In the genomic region with DNA sequence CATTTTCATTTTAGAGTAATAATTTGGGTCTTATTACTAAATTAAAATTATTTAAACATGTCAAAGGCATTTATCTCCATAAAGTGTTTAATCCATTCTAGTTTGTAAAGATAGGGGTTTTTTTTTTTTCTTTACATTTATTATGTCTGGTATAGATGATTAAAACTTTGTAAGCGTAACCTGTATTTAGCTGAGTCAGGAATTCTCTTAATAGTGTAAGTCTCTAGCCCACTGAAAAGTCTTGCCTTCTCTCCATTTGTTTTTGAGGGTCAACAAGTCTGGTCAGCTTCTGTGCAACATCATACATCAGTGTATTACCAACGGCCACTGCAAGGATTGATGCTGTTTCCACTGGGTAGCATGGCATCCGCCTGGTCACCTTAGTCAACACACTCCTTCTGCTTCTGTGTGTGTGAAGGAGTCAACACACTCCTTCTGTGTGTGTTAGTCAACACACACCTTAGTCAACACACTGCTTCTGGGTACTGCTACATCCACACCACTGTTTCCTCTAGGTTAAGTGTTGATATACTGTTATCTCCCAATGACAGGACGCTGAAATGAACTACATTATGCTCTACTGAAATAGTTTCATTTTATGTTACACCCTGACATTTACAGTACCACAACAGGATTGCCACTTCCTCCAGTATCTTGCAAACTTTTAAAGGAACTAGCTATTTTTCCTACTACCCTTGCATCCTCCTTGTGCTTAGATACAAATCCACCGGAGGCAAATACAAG, we compare ENCODE assay signal across 31 cellular contexts. TPM values are rescaled to one million over a fixed set of nuclear protein-coding genes. Genes with fewer than 3 reads are reported as not detected.
DNase-seq lines count a peak whose midpoint lies in the region; ATAC-seq and TF ChIP-seq lines count a peak whose summit lies in the region.
"Had no signal": no experiment of that assay in that cellular context is flagged by ENCODE, and none has a peak within 500 bp of the region (broad histone marks: within the 10 kb centered on the region; RNA-seq: fewer than 3 reads in every experiment).

No MANE protein-coding gene starts in this region.

- ATAC-seq in activated naive CD4-positive, alpha-beta T cell treated with anti-CD3 and anti-CD28 coated beads, Interleukin-2, amount 50 U/mL, for 72 hours = peak; percentile 59 to 83
- peak; percentile 41 to 63 for ATAC-seq in stimulated activated naive B cell treated with anti-CD40 and anti-IgM and Interleukin-4, amounts not matched to agents 10 μg/mL and 1 μg/mL and 100 μg/mL, for 72 hours (replicated peaks)
- no peak for ATAC-seq in stimulated activated memory B cell treated with anti-CD40 and anti-IgM and Interleukin-4, amounts not matched to agents 10 μg/mL and 1 μg/mL and 100 μg/mL, for 72 hours
- ATAC-seq: left ventricle myocardium superior; naive thymus-derived CD8-positive, alpha-beta T cell had no signal

- H3K4me3 Mint-ChIP-seq in activated T-helper 1 cell treated with anti-CD3 and anti-CD28 coated beads, Interleukin-12 subunit alpha, Interleukin-12 subunit beta, Interleukin-2, Interleukin-4 antibody, amounts not matched to agents 30 ng/mL and 10 ng/mL and 1 ng/mL, durations not matched to agents 14 hours and 24 hours and 36 hours = peak overlapping the region; percentile 37
- no peak overlapping the region for H3K4me3 Mint-ChIP-seq in stimulated activated naive B cell treated with anti-CD40 and anti-IgM and Interleukin-4, amounts not matched to agents 10 μg/mL and 1 μg/mL and 100 μg/mL, for 72 hours
- H3K4me3 Mint-ChIP-seq in stimulated activated memory B cell treated with anti-CD40 and anti-IgM and Interleukin-4, amounts not matched to agents 10 μg/mL and 1 μg/mL and 100 μg/mL, for 72 hours = no peak overlapping the region
- no peak overlapping the region for H3K4me3 Mint-ChIP-seq in nephron progenitor cell
- H3K4me3 Mint-ChIP-seq: mesothelial cell of epicardium; naive thymus-derived CD8-positive, alpha-beta T cell had no signal

- DNase-seq in activated naive CD4-positive, alpha-beta T cell treated with anti-CD3 and anti-CD28 coated beads, Interleukin-2, amount 50 U/mL, for 72 hours (ENCODE audit: low spot score in 2 of 2) = no peak
- DNase-seq in activated naive CD4-positive, alpha-beta T cell treated with Interleukin-2 at 50 U/mL for 16 hours = no peak
- DNase-seq in MV-4-11 (lab: John Stamatoyannopoulos, UW) (peak; percentile 9), tibial nerve (ENCODE audit: low spot score in 2 of 2) (no peak), nephron progenitor cell (no peak)
- no peak for DNase-seq in activated T-helper 1 cell treated with anti-CD3 and anti-CD28 coated beads, Interleukin-12 subunit alpha, Interleukin-12 subunit beta, Interleukin-2, Interleukin-4 antibody, amounts not matched to agents 30 ng/mL and 10 ng/mL and 1 ng/mL, durations not matched to agents 14 hours and 24 hours and 36 hours (ENCODE audit: low spot score)
- no peak for DNase-seq in stimulated activated naive B cell treated with anti-CD40 and anti-IgM and Interleukin-4, amounts not matched to agents 10 μg/mL and 1 μg/mL and 100 μg/mL, for 72 hours
- DNase-seq: activated CD8-positive, alpha-beta memory T cell treated with anti-CD3 and anti-CD28 coated beads, Interleukin-2, amount 50 U/mL, for 48 hours; C1 segment of cervical spinal cord; Calu3; caudate nucleus; left ventricle myocardium superior; NCI-H2081; NCI-H446; ovary; retina; stimulated activated CD4-positive, alpha-beta T cell treated with anti-CD3 and anti-CD28 coated beads, Interleukin-4, amount 100 ng/mL, for 1 hour; stimulated activated naive CD4-positive, alpha-beta T cell treated with Interleukin-2 at 50 U/mL for 16 hours; T1000 had no signal

- peaks cover 0 to 4% (median 0%) of the 10 kb centered on the region in 3 donors for H3K36me3 ChIP-seq in tibial nerve
- H3K36me3 ChIP-seq: ascending aorta, ovary had no signal

- peaks cover 0 to 24% of the 10 kb centered on the region in 2 donors for H3K36me3 Mint-ChIP-seq in activated naive CD4-positive, alpha-beta T cell treated with anti-CD3 and anti-CD28 coated beads, Interleukin-2, amount 50 U/mL, for 72 hours
- peaks cover 21% of the 10 kb centered on the region for H3K36me3 Mint-ChIP-seq in activated T-helper 1 cell treated with anti-CD3 and anti-CD28 coated beads, Interleukin-12 subunit alpha, Interleukin-12 subunit beta, Interleukin-2, Interleukin-4 antibody, amounts not matched to agents 30 ng/mL and 10 ng/mL and 1 ng/mL, durations not matched to agents 14 hours and 24 hours and 36 hours (ENCODE audit: low read depth)
- peaks cover 9 to 27% of the 10 kb centered on the region in 2 donors for H3K36me3 Mint-ChIP-seq in stimulated activated naive B cell treated with anti-CD40 and anti-IgM and Interleukin-4, amounts not matched to agents 10 μg/mL and 1 μg/mL and 100 μg/mL, for 72 hours
- peaks cover 30% of the 10 kb centered on the region for H3K36me3 Mint-ChIP-seq in stimulated activated memory B cell treated with anti-CD40 and anti-IgM and Interleukin-4, amounts not matched to agents 10 μg/mL and 1 μg/mL and 100 μg/mL, for 72 hours
- peaks cover 10% of the 10 kb centered on the region for H3K36me3 Mint-ChIP-seq in nephron progenitor cell (ENCODE audit: low read depth)

- TF ChIP-seq CTCF in tibial nerve (IDR thresholded peaks at IDR 0.05) (no peak), nephron progenitor cell (IDR thresholded peaks at IDR 0.05) (no peak)

- no peak for TF ChIP-seq POLR2A in tibial nerve (IDR thresholded peaks at IDR 0.05)

- no peak for TF ChIP-seq EP300 in tibial nerve (IDR thresholded peaks at IDR 0.05)

- no peaks in the 10 kb centered on the region for H3K4me1 ChIP-seq in tibial nerve
- H3K4me1 ChIP-seq: ascending aorta had no signal

- H3K9me3 ChIP-seq in tibial nerve = no peaks in the 10 kb centered on the region
- H3K9me3 ChIP-seq: ascending aorta, ovary had no signal

- H3K27me3 Mint-ChIP-seq in activated T-helper 1 cell treated with anti-CD3 and anti-CD28 coated beads, Interleukin-12 subunit alpha, Interleukin-12 subunit beta, Interleukin-2, Interleukin-4 antibody, amounts not matched to agents 30 ng/mL and 10 ng/mL and 1 ng/mL, durations not matched to agents 14 hours and 24 hours and 36 hours (ENCODE audit: insufficient read depth) = peaks cover 1% of the 10 kb centered on the region
- no peaks in the 10 kb centered on the region for H3K27me3 Mint-ChIP-seq in stimulated activated naive B cell treated with anti-CD40 and anti-IgM and Interleukin-4, amounts not matched to agents 10 μg/mL and 1 μg/mL and 100 μg/mL, for 72 hours
- H3K27me3 Mint-ChIP-seq in stimulated activated memory B cell treated with anti-CD40 and anti-IgM and Interleukin-4, amounts not matched to agents 10 μg/mL and 1 μg/mL and 100 μg/mL, for 72 hours = no peaks in the 10 kb centered on the region
- H3K27me3 Mint-ChIP-seq in nephron progenitor cell (ENCODE audit: low read depth, poor library complexity) = no peaks in the 10 kb centered on the region
- H3K27me3 Mint-ChIP-seq: naive thymus-derived CD8-positive, alpha-beta T cell had no signal

- peaks cover 0 to 17% of the 10 kb centered on the region in 2 donors for H3K9me3 Mint-ChIP-seq in activated naive CD4-positive, alpha-beta T cell treated with anti-CD3 and anti-CD28 coated beads, Interleukin-2, amount 50 U/mL, for 72 hours
- H3K9me3 Mint-ChIP-seq in activated T-helper 1 cell treated with anti-CD3 and anti-CD28 coated beads, Interleukin-12 subunit alpha, Interleukin-12 subunit beta, Interleukin-2, Interleukin-4 antibody, amounts not matched to agents 30 ng/mL and 10 ng/mL and 1 ng/mL, durations not matched to agents 14 hours and 24 hours and 36 hours = peaks cover 6% of the 10 kb centered on the region
- peaks cover 4 to 5% of the 10 kb centered on the region in 2 donors for H3K9me3 Mint-ChIP-seq in stimulated activated naive B cell treated with anti-CD40 and anti-IgM and Interleukin-4, amounts not matched to agents 10 μg/mL and 1 μg/mL and 100 μg/mL, for 72 hours
- H3K9me3 Mint-ChIP-seq in stimulated activated memory B cell treated with anti-CD40 and anti-IgM and Interleukin-4, amounts not matched to agents 10 μg/mL and 1 μg/mL and 100 μg/mL, for 72 hours = peaks cover 5% of the 10 kb centered on the region
- H3K9me3 Mint-ChIP-seq in nephron progenitor cell = peaks cover 5% of the 10 kb centered on the region
- H3K9me3 Mint-ChIP-seq: naive thymus-derived CD8-positive, alpha-beta T cell had no signal

- H3K4me1 Mint-ChIP-seq in activated T-helper 1 cell treated with anti-CD3 and anti-CD28 coated beads, Interleukin-12 subunit alpha, Interleukin-12 subunit beta, Interleukin-2, Interleukin-4 antibody, amounts not matched to agents 30 ng/mL and 10 ng/mL and 1 ng/mL, durations not matched to agents 14 hours and 24 hours and 36 hours (ENCODE audit: low read depth) = peaks cover 41% of the 10 kb centered on the region
- peaks cover 20 to 30% of the 10 kb centered on the region in 2 donors for H3K4me1 Mint-ChIP-seq in stimulated activated naive B cell treated with anti-CD40 and anti-IgM and Interleukin-4, amounts not matched to agents 10 μg/mL and 1 μg/mL and 100 μg/mL, for 72 hours
- H3K4me1 Mint-ChIP-seq in stimulated activated memory B cell treated with anti-CD40 and anti-IgM and Interleukin-4, amounts not matched to agents 10 μg/mL and 1 μg/mL and 100 μg/mL, for 72 hours = peaks cover 25% of the 10 kb centered on the region
- H3K4me1 Mint-ChIP-seq in nephron progenitor cell = no peaks in the 10 kb centered on the region
- H3K4me1 Mint-ChIP-seq: mesothelial cell of epicardium had no signal

- intact Hi-C loops in activated T-helper 1 cell treated with anti-CD3 and anti-CD28 coated beads, Interleukin-12 subunit alpha, Interleukin-12 subunit beta, Interleukin-2, Interleukin-4 antibody, amounts not matched to agents 30 ng/mL and 10 ng/mL and 1 ng/mL, durations not matched to agents 14 hours and 24 hours and 36 hours (cut with micrococcal nuclease) = no loop called here

- no peak overlapping the region for H3K4me3 ChIP-seq in tibial nerve
- H3K4me3 ChIP-seq: ascending aorta, GM12878, ovary, smooth muscle cell had no signal

- WGBS in tibial nerve, 2 donors = 87 to 88% methylated on average over 5 of the region's 5 CpGs

- no peaks in the 10 kb centered on the region for H3K27me3 ChIP-seq in tibial nerve
- H3K27me3 ChIP-seq: ascending aorta, ovary had no signal

- no peak overlapping the region for H3K27ac ChIP-seq in tibial nerve
- H3K27ac ChIP-seq: ascending aorta, HL-60, ovary had no signal

- H3K27ac Mint-ChIP-seq in activated naive CD4-positive, alpha-beta T cell treated with anti-CD3 and anti-CD28 coated beads, Interleukin-2, amount 50 U/mL, for 72 hours = peak overlapping the region in 1 of 2 donors; percentile 41
- H3K27ac Mint-ChIP-seq in activated T-helper 1 cell treated with anti-CD3 and anti-CD28 coated beads, Interleukin-12 subunit alpha, Interleukin-12 subunit beta, Interleukin-2, Interleukin-4 antibody, amounts not matched to agents 30 ng/mL and 10 ng/mL and 1 ng/mL, durations not matched to agents 14 hours and 24 hours and 36 hours = peak overlapping the region; percentile 70
- no peak overlapping the region for H3K27ac Mint-ChIP-seq in stimulated activated naive B cell treated with anti-CD40 and anti-IgM and Interleukin-4, amounts not matched to agents 10 μg/mL and 1 μg/mL and 100 μg/mL, for 72 hours
- H3K27ac Mint-ChIP-seq in stimulated activated memory B cell treated with anti-CD40 and anti-IgM and Interleukin-4, amounts not matched to agents 10 μg/mL and 1 μg/mL and 100 μg/mL, for 72 hours = no peak overlapping the region
- no peak overlapping the region for H3K27ac Mint-ChIP-seq in nephron progenitor cell
- H3K27ac Mint-ChIP-seq: mesothelial cell of epicardium had no signal

RNA-seq across cellular contexts. Expression of a gene that starts 37.3 kb away (rescaled TPM):
- total RNA-seq in activated naive CD4-positive, alpha-beta T cell treated with anti-CD3 and anti-CD28 coated beads, Interleukin-2, amount 50 U/mL, for 72 hours = under 1 TPM; 0.11 to 0.23 TPM
- total RNA-seq in activated T-helper 1 cell treated with anti-CD3 and anti-CD28 coated beads, Interleukin-12 subunit alpha, Interleukin-12 subunit beta, Interleukin-2, Interleukin-4 antibody, amounts not matched to agents 30 ng/mL and 10 ng/mL and 1 ng/mL, durations not matched to agents 14 hours and 24 hours and 36 hours = 0.10 and 0.24 TPM in 2 replicates
- 1 to 10 TPM in 1 of 4 donors, not detected in 3; 2.0 TPM for total RNA-seq in tibial nerve
- total RNA-seq: ascending aorta, Daoy, GM12878, M059J, smooth muscle cell had no signal

RNA-seq across cellular contexts. Expression of a gene that starts 47.1 kb away (rescaled TPM):
- 10 to 100 TPM in 1 of 2 donors, 1 to 10 TPM in 1; 9.2 to 11.8 TPM for total RNA-seq in activated naive CD4-positive, alpha-beta T cell treated with anti-CD3 and anti-CD28 coated beads, Interleukin-2, amount 50 U/mL, for 72 hours
- total RNA-seq in activated T-helper 1 cell treated with anti-CD3 and anti-CD28 coated beads, Interleukin-12 subunit alpha, Interleukin-12 subunit beta, Interleukin-2, Interleukin-4 antibody, amounts not matched to agents 30 ng/mL and 10 ng/mL and 1 ng/mL, durations not matched to agents 14 hours and 24 hours and 36 hours = 12.7 and 16.3 TPM in 2 replicates
- 10 to 100 TPM; 19.3 to 33.6 (median 26.0) TPM for total RNA-seq in tibial nerve

RNA-seq across cellular contexts. Expression of a gene that starts 54.1 kb away (rescaled TPM):
- not detected for total RNA-seq in activated naive CD4-positive, alpha-beta T cell treated with anti-CD3 and anti-CD28 coated beads, Interleukin-2, amount 50 U/mL, for 72 hours
- total RNA-seq in activated T-helper 1 cell treated with anti-CD3 and anti-CD28 coated beads, Interleukin-12 subunit alpha, Interleukin-12 subunit beta, Interleukin-2, Interleukin-4 antibody, amounts not matched to agents 30 ng/mL and 10 ng/mL and 1 ng/mL, durations not matched to agents 14 hours and 24 hours and 36 hours = not detected in 2 replicates
- total RNA-seq in tibial nerve = not detected
- total RNA-seq: ascending aorta; Calu3; Daoy; dermis blood vessel endothelial cell; fibroblast of lung; GM12878; H7; left ventricle myocardium superior; M059J; mesothelial cell of epicardium; naive thymus-derived CD8-positive, alpha-beta T cell; ovary; smooth muscle cell had no signal
